In genomic region chr6:137334884-137335283, GRCh38 we compare ENCODE assay signal across 22 cellular contexts.
DNase-seq lines count a peak whose midpoint lies in the region; ATAC-seq, FAIRE-seq and TF ChIP-seq lines count a peak whose summit lies in the region.
"Had no signal": no experiment of that assay in that cellular context is flagged by ENCODE, and none has a peak within 500 bp of the region (broad histone marks: within the 10 kb centered on the region; RNA-seq: fewer than 3 reads in every experiment).

No MANE protein-coding gene starts in this region.

- H3K4me3 ChIP-seq in GM23338 = no peak overlapping the region
- H3K4me3 ChIP-seq in H1 (ENCODE audit: extremely low read depth in 1 of 4, insufficient read depth in 2 of 4, low read depth in 3 of 4, low read length in 4 of 4) = no peak overlapping the region
- no peak overlapping the region for H3K4me3 ChIP-seq in psoas muscle
- H3K4me3 ChIP-seq: A549; BLaER1 treated with 17β-estradiol and CSF1 and Interleukin-3, amounts not matched to agents 10 nM and 100 nM had no signal

- no peaks in the 10 kb centered on the region for H3F3A ChIP-seq in GM23338 (replicated peaks; ENCODE audit: low read depth)

- no peak overlapping the region for H2BK12ac ChIP-seq in H1 (ENCODE audit: low read depth, low read length)

- no peak for DNase-seq in GM23338 (ENCODE audit: low spot score)
- no peak for DNase-seq in H1 (ENCODE audit: low read depth in 1 of 2, low spot score in 2 of 2)
- no peak for DNase-seq in psoas muscle
- DNase-seq in GM12891 (ENCODE audit: insufficient read length, low spot score) = no peak
- no peak for DNase-seq in RPMI8226
- DNase-seq in SW480 (ENCODE audit: low spot score) = no peak
- DNase-seq: AML-193; Caco-2; Calu3; CD4-positive, alpha-beta T cell; CD8-positive, alpha-beta T cell; DMS79 treated with DMSO at 0.1 percent for 48 hours; GF-D8 had no signal

- CTCF ChIA-PET in H1 (lab: Charles Lee; ENCODE audit: partially characterized antibody) = interaction anchor here (1.3 kb wide), 1 partner anchor 21 kb away, joined by 5 read pairs; no protein-coding TSS in a partner anchor

- no peak overlapping the region for H4K5ac ChIP-seq in H1 (ENCODE audit: insufficient read length, low read depth, low read length)

- H4K8ac ChIP-seq in H1 (ENCODE audit: extremely low read depth, insufficient read depth, low read length) = no peak overlapping the region

- TF ChIP-seq EP300 in H1 (IDR thresholded peaks at IDR 0.05; ENCODE audit: borderline replicate concordance in 1 of 2, low read depth in 2 of 2, low read length in 2 of 2) = no peak

- H3K14ac ChIP-seq in H1 (ENCODE audit: insufficient read length) = no peak overlapping the region

- TF ChIP-seq CTCF in GM23338 (conservative IDR thresholded peaks at IDR 0.05; ENCODE audit: low read depth in 2 of 2) = no peak
- no peak for TF ChIP-seq CTCF in H1 (IDR thresholded peaks at IDR 0.05; ENCODE audit: control extremely low read depth in 1 of 3, insufficient read depth in 1 of 3, low read depth in 1 of 3, low read length in 3 of 3)
- TF ChIP-seq CTCF in psoas muscle (IDR thresholded peaks at IDR 0.05) = no peak

- H3K36me3 Mint-ChIP-seq in GM23338 (ENCODE audit: low read depth) = no peaks in the 10 kb centered on the region
- H3K36me3 Mint-ChIP-seq: CD8-positive, alpha-beta T cell had no signal

- H4K20me1 ChIP-seq in GM23338 (replicated peaks; ENCODE audit: insufficient read depth) (no peaks in the 10 kb centered on the region), H1 (replicated peaks in 1 of 2; ENCODE audit: control insufficient read depth in 1 of 2, insufficient read depth in 2 of 2, low read length in 2 of 2) (no peaks in the 10 kb centered on the region)
- H4K20me1 ChIP-seq: BLaER1 treated with 17β-estradiol and CSF1 and Interleukin-3, amounts not matched to agents 10 nM and 100 nM had no signal

- H2BK5ac ChIP-seq in H1 (ENCODE audit: low read depth, low read length) = no peak overlapping the region

- TF ChIP-seq POLR2A in H1 (IDR thresholded peaks at IDR 0.05; ENCODE audit: control extremely low read depth in 1 of 2, low read depth in 2 of 2, low read length in 2 of 2) (no peak), GM12891 (IDR thresholded peaks at IDR 0.05; ENCODE audit: low read depth, low read length) (no peak)

- H3K4ac ChIP-seq in H1 (replicated peaks; ENCODE audit: insufficient read length, low read depth, low read length) = no peak overlapping the region

- no peak for FAIRE-seq in H1 (lab: Jason Lieb, UNC)
- FAIRE-seq in GM12891 (lab: Jason Lieb, UNC) = no peak
- FAIRE-seq: A549, D721Med, G401.6, GM12892, GM18507 had no signal

- H3K9me3 Mint-ChIP-seq in GM23338 = no peaks in the 10 kb centered on the region
- H3K9me3 Mint-ChIP-seq: CD4-positive, alpha-beta T cell; CD8-positive, alpha-beta T cell had no signal

- 89% methylated on average over 3 of the region's 3 CpGs; no CpG with 5 or more reads in 1 of the 2 experiments for WGBS in H1 (ENCODE audit: extremely low coverage in 1 of 2, insufficient coverage in 1 of 2, insufficient read length in 1 of 2, insufficient replicate concordance in 2 of 2, low coverage in 1 of 2, low lambda C conversion rate in 2 of 2, missing lambda C conversion rate in 1 of 2), 2 experiments
- 92 to 98% (median 96%) methylated on average over 3 of the region's 3 CpGs for WGBS in psoas muscle, 3 donors

- no peak overlapping the region for H3K23ac ChIP-seq in H1 (ENCODE audit: insufficient read length)

- ATAC-seq in GM23338 = no peak
- no peak for ATAC-seq in psoas muscle
- ATAC-seq: A549; CD8-positive, alpha-beta T cell had no signal

- H2BK20ac ChIP-seq in H1 (ENCODE audit: low read length) = no peak overlapping the region

- H3K36me3 ChIP-seq in GM23338 (ENCODE audit: insufficient read depth) (no peaks in the 10 kb centered on the region), H1 (ENCODE audit: control insufficient read depth in 2 of 4, insufficient read depth in 4 of 4, low read length in 3 of 4) (no peaks in the 10 kb centered on the region; a peak in 1 of 8 replicates), psoas muscle (ENCODE audit: insufficient read depth in 1 of 2, low read depth in 1 of 2) (no peaks in the 10 kb centered on the region)
- H3K36me3 ChIP-seq: BLaER1 treated with 17β-estradiol and CSF1 and Interleukin-3, amounts not matched to agents 10 nM and 100 nM had no signal

- POLR2A ChIA-PET in H1 (lab: Charles Lee; ENCODE audit: partially characterized antibody) = no interaction called here

- H3K4me1 ChIP-seq in GM23338 (ENCODE audit: insufficient read depth) (peaks cover 19% of the 10 kb centered on the region), H1 (replicated peaks in 1 of 4; ENCODE audit: control insufficient read depth in 3 of 4, insufficient read depth in 4 of 4, low read length in 3 of 4) (peaks cover 0 to under 1% (median 0%) of the 10 kb centered on the region in 4 experiments; a peak in 1 of 7 replicates), psoas muscle (peaks cover 21% of the 10 kb centered on the region)
- H3K4me1 ChIP-seq: BLaER1 treated with 17β-estradiol and CSF1 and Interleukin-3, amounts not matched to agents 10 nM and 100 nM had no signal

- no peak overlapping the region for H3K4me3 Mint-ChIP-seq in GM23338
- H3K4me3 Mint-ChIP-seq: B cell; CD4-positive, alpha-beta T cell; CD8-positive, alpha-beta T cell had no signal

- intact Hi-C loops in psoas muscle (cut with DNase I) = no loop called here

- no peaks in the 10 kb centered on the region for H3K23me2 ChIP-seq in H1 (ENCODE audit: low read depth, low read length)

- H2BK15ac ChIP-seq in H1 (ENCODE audit: low read length) = no peak overlapping the region

- H2AK5ac ChIP-seq in H1 (ENCODE audit: low read depth, low read length) = no peak overlapping the region

- no peak overlapping the region for H3K56ac ChIP-seq in H1 (replicated peaks; ENCODE audit: insufficient read length, low read depth, low read length)

- H3K9me3 ChIP-seq in H1 (ENCODE audit: insufficient read depth in 2 of 2, low read depth in 1 of 2, low read length in 1 of 2) = no peaks in the 10 kb centered on the region
- no peaks in the 10 kb centered on the region for H3K9me3 ChIP-seq in psoas muscle
- H3K9me3 ChIP-seq: A549; BLaER1 treated with 17β-estradiol and CSF1 and Interleukin-3, amounts not matched to agents 10 nM and 100 nM; Caco-2 had no signal

- no peak overlapping the region for H4K91ac ChIP-seq in H1 (replicated peaks; ENCODE audit: insufficient read length, low read length)

- no peak overlapping the region for H3K18ac ChIP-seq in H1 (ENCODE audit: extremely low read depth, low read length)

- H3K9me2 ChIP-seq in GM23338 (ENCODE audit: insufficient read depth) = no peaks in the 10 kb centered on the region

- H3K79me2 ChIP-seq in GM23338 (replicated peaks; ENCODE audit: insufficient read depth) (no peaks in the 10 kb centered on the region), H1 (ENCODE audit: control insufficient read depth in 1 of 2, insufficient read depth in 2 of 2, low read length in 2 of 2) (no peaks in the 10 kb centered on the region)

- H3K4me1 Mint-ChIP-seq in GM23338 = peaks cover 10% of the 10 kb centered on the region; the same call in 2 of the 3 replicates
- H3K4me1 Mint-ChIP-seq: B cell had no signal

- no peak overlapping the region for H3K27ac ChIP-seq in GM23338 (ENCODE audit: low read depth)
- no peak overlapping the region for H3K27ac ChIP-seq in H1 (ENCODE audit: low read depth, low read length)
- peak overlapping the region; percentile 67 for H3K27ac ChIP-seq in psoas muscle
- H3K27ac ChIP-seq: 22Rv1; A549; BLaER1 treated with 17β-estradiol and CSF1 and Interleukin-3, amounts not matched to agents 10 nM and 100 nM; C4-2B had no signal

- H2AFZ ChIP-seq in GM23338 (0 out of 2 replicates have a peak overlapping the region, but pooled peaks have one; percentile 1), H1 (ENCODE audit: low read length) (0 out of 2 replicates have a peak overlapping the region, but pooled peaks have one; percentile 67)

- H3K4me2 ChIP-seq in GM23338 = no peak overlapping the region
- no peak overlapping the region for H3K4me2 ChIP-seq in H1 (ENCODE audit: insufficient read depth in 1 of 2, low read depth in 2 of 2, low read length in 2 of 2)
- H3K4me2 ChIP-seq: A549; BLaER1 treated with 17β-estradiol and CSF1 and Interleukin-3, amounts not matched to agents 10 nM and 100 nM had no signal

- no peak overlapping the region for H2BK120ac ChIP-seq in H1 (replicated peaks; ENCODE audit: low read depth, low read length)

- no peaks in the 10 kb centered on the region for H3K79me1 ChIP-seq in H1 (ENCODE audit: low read depth, low read length)

- no peaks in the 10 kb centered on the region for H3K27me3 Mint-ChIP-seq in GM23338 (ENCODE audit: insufficient read depth, low read depth, poor library complexity)

- H3K27me3 ChIP-seq in GM23338 (ENCODE audit: insufficient read depth) (no peaks in the 10 kb centered on the region), H1 (replicated peaks in 1 of 4; ENCODE audit: control insufficient read depth in 3 of 4, extremely low read depth in 1 of 4, insufficient read depth in 3 of 4, low read length in 3 of 4) (no peaks in the 10 kb centered on the region; a peak in 1 of 7 replicates), psoas muscle (ENCODE audit: insufficient read depth in 3 of 3, low read length in 2 of 3) (no peaks in the 10 kb centered on the region)
- H3K27me3 ChIP-seq: BLaER1 treated with 17β-estradiol and CSF1 and Interleukin-3, amounts not matched to agents 10 nM and 100 nM had no signal

- H3K9ac ChIP-seq in H1 (replicated peaks in 1 of 4; ENCODE audit: extremely low read depth in 1 of 4, low read depth in 3 of 4, low read length in 3 of 4) = no peak overlapping the region
- H3K9ac ChIP-seq: BLaER1 treated with 17β-estradiol and CSF1 and Interleukin-3, amounts not matched to agents 10 nM and 100 nM had no signal

- TF ChIP-seq RAD21 in H1 (IDR thresholded peaks at IDR 0.05 in 1 of 2, conservative IDR thresholded peaks at IDR 0.05 in 1 of 2; ENCODE audit: low read depth in 2 of 2, low read length in 2 of 2) = no peak

- no peak overlapping the region for H3K27ac Mint-ChIP-seq in GM23338
- H3K27ac Mint-ChIP-seq: B cell; CD4-positive, alpha-beta T cell; CD8-positive, alpha-beta T cell had no signal

TF ChIP-seq in GM23338, 12 proteins besides CTCF, POLR2A, EP300 and RAD21 (continues in another document):
- no peak for TF ChIP-seq ZNF114 (CRISPR knock-in tag; IDR thresholded peaks at IDR 0.05)

TF ChIP-seq in H1, 55 proteins besides CTCF, POLR2A, EP300 and RAD21 (continues in another document):
- TF ChIP-seq, protein P1, sequence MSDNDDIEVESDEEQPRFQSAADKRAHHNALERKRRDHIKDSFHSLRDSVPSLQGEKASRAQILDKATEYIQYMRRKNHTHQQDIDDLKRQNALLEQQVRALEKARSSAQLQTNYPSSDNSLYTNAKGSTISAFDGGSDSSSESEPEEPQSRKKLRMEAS (IDR thresholded peaks at IDR 0.05) = no peak
- TF ChIP-seq NANOG (IDR thresholded peaks at IDR 0.05; ENCODE audit: insufficient read depth, low read depth, low read length, poor library complexity, severe bottlenecking) = no peak

TF ChIP-seq in GM12891, 5 proteins besides CTCF, POLR2A, EP300 and RAD21:
- TF ChIP-seq TAF1 (IDR thresholded peaks at IDR 0.05; ENCODE audit: low read depth, low read length) (no peak), PAX5 (IDR thresholded peaks at IDR 0.05; ENCODE audit: insufficient read depth, low read length, severe bottlenecking) (no peak), POLR2AphosphoS5 (IDR thresholded peaks at IDR 0.05; ENCODE audit: low read depth, low read length) (no peak), POU2F2 (IDR thresholded peaks at IDR 0.05; ENCODE audit: low read depth, low read length) (no peak), SPI1 (IDR thresholded peaks at IDR 0.05; ENCODE audit: low read depth, low read length) (no peak)
